ENCODE assay signal across 24 cellular contexts in genomic region chr13:95920485-95920884, GRCh38.
"Had no signal": no experiment of that assay in that cellular context is flagged by ENCODE, and none has a peak within 500 bp of the region (broad histone marks: within the 10 kb centered on the region; RNA-seq: fewer than 3 reads in every experiment).

No MANE protein-coding gene starts in this region.

- ATAC-seq: activated naive CD4-positive, alpha-beta T cell treated with anti-CD3 and anti-CD28 coated beads, Interleukin-2, amount 50 U/mL, for 72 hours; effector memory CD8-positive, alpha-beta T cell; gastrocnemius medialis; naive thymus-derived CD4-positive, alpha-beta T cell; sciatic nerve; stimulated activated memory B cell treated with anti-CD40 and anti-IgM and Interleukin-4, amounts not matched to agents 10 μg/mL and 1 μg/mL and 100 μg/mL, for 72 hours had no signal

- H3K9me3 ChIP-seq: adrenal gland, esophagus muscularis mucosa, gastrocnemius medialis, left ventricle myocardium inferior, stomach, suprapubic skin, tibial nerve had no signal

- H3K27me3 Mint-ChIP-seq: effector memory CD8-positive, alpha-beta T cell; naive thymus-derived CD4-positive, alpha-beta T cell; stimulated activated memory B cell treated with anti-CD40 and anti-IgM and Interleukin-4, amounts not matched to agents 10 μg/mL and 1 μg/mL and 100 μg/mL, for 72 hours had no signal

- H3K9me3 Mint-ChIP-seq: neural progenitor cell; stimulated activated memory B cell treated with anti-CD40 and anti-IgM and Interleukin-4, amounts not matched to agents 10 μg/mL and 1 μg/mL and 100 μg/mL, for 72 hours; T-helper 2 cell treated with Interferon-gamma antibody and Interleukin-4, amounts not matched to agents 5 μg/mL and 100 μg/mL, for 36 hours had no signal

- H3K4me1 Mint-ChIP-seq: stimulated activated memory B cell treated with anti-CD40 and anti-IgM and Interleukin-4, amounts not matched to agents 10 μg/mL and 1 μg/mL and 100 μg/mL, for 72 hours had no signal

- DNase-seq: activated CD4-positive, alpha-beta T cell treated with anti-CD3 and anti-CD28 coated beads, Interleukin-2, amount 50 U/mL, for 1 hour; activated CD4-positive, CD25-positive, alpha-beta regulatory T cell treated with anti-CD3 and anti-CD28 coated beads, Interleukin-2, amount 50 U/mL, for 72 hours; activated T-cell treated with anti-CD3 and anti-CD28 coated beads, Interleukin-2, amount 50 U/mL, for 1 hour; adrenal gland; central memory CD4-positive, alpha-beta T cell; effector memory CD8-positive, alpha-beta T cell; gastrocnemius medialis; hippocampal formation; kidney glomerular epithelial cell; left ventricle myocardium inferior; naive thymus-derived CD4-positive, alpha-beta T cell; posterior cingulate gyrus; stimulated activated CD4-positive, alpha-beta T cell treated with anti-CD3 and anti-CD28 coated beads, Interleukin-15, amount 100 ng/mL, for 24 hours; stomach; WERI-Rb-1 had no signal

- H3K36me3 Mint-ChIP-seq: naive thymus-derived CD4-positive, alpha-beta T cell; stimulated activated memory B cell treated with anti-CD40 and anti-IgM and Interleukin-4, amounts not matched to agents 10 μg/mL and 1 μg/mL and 100 μg/mL, for 72 hours had no signal

- H3K36me3 ChIP-seq: adrenal gland, gastrocnemius medialis, neural progenitor cell, WERI-Rb-1 had no signal

- H3K27ac ChIP-seq: adrenal gland, esophagus muscularis mucosa, gastrocnemius medialis, left ventricle myocardium inferior, neural progenitor cell, stomach, suprapubic skin, tibial nerve, WERI-Rb-1 had no signal

- H3K27ac Mint-ChIP-seq: activated naive CD4-positive, alpha-beta T cell treated with anti-CD3 and anti-CD28 coated beads, Interleukin-2, amount 50 U/mL, for 72 hours; effector memory CD8-positive, alpha-beta T cell; naive thymus-derived CD4-positive, alpha-beta T cell; neural progenitor cell; stimulated activated memory B cell treated with anti-CD40 and anti-IgM and Interleukin-4, amounts not matched to agents 10 μg/mL and 1 μg/mL and 100 μg/mL, for 72 hours; T-helper 2 cell treated with Interferon-gamma antibody and Interleukin-4, amounts not matched to agents 5 μg/mL and 100 μg/mL, for 36 hours had no signal

- H3K4me1 ChIP-seq: adrenal gland, esophagus muscularis mucosa, gastrocnemius medialis, left ventricle myocardium inferior, neural progenitor cell, suprapubic skin, tibial nerve had no signal

- H3K4me3 Mint-ChIP-seq: effector memory CD8-positive, alpha-beta T cell; naive thymus-derived CD4-positive, alpha-beta T cell; neural progenitor cell; stimulated activated memory B cell treated with anti-CD40 and anti-IgM and Interleukin-4, amounts not matched to agents 10 μg/mL and 1 μg/mL and 100 μg/mL, for 72 hours; T-helper 2 cell treated with Interferon-gamma antibody and Interleukin-4, amounts not matched to agents 5 μg/mL and 100 μg/mL, for 36 hours had no signal

- H3K4me3 ChIP-seq: adrenal gland, esophagus muscularis mucosa, gastrocnemius medialis, left ventricle myocardium inferior, neural progenitor cell, smooth muscle cell, stomach, suprapubic skin, tibial nerve had no signal
